ENCODE assay signal across 9 cellular contexts in genomic region chr9:97220894-97221477, GRCh38.
DNase-seq lines count a peak whose midpoint lies in the region; ATAC-seq, FAIRE-seq and TF ChIP-seq lines count a peak whose summit lies in the region.
"Had no signal": no experiment of that assay in that cellular context is flagged by ENCODE, and none has a peak within 500 bp of the region (broad histone marks: within the 10 kb centered on the region; RNA-seq: fewer than 3 reads in every experiment).

No MANE protein-coding gene starts in this region.

- H3K36me3 ChIP-seq in K562 (ENCODE audit: control insufficient read depth, insufficient read depth, low read length), result no peaks in the 10 kb centered on the region
- no peaks in the 10 kb centered on the region for H3K36me3 ChIP-seq in suprapubic skin
- H3K36me3 ChIP-seq: BLaER1 had no signal

- TF ChIP-seq EP300 in K562 (IDR thresholded peaks at IDR 0.05; ENCODE audit: low read length) (no peak), suprapubic skin (IDR thresholded peaks at IDR 0.05) (no peak)

- in situ Hi-C loops in K562 (cut with MboI), result no loop called here

- POLR2A ChIA-PET in K562 (lab: Yijun Ruan, JAX), result no interaction called here

- no peak overlapping the region for H3K27ac ChIP-seq in K562 (ENCODE audit: extremely low read depth, low read depth, low read length)
- no peak overlapping the region for H3K27ac ChIP-seq in suprapubic skin
- H3K27ac ChIP-seq: BLaER1 had no signal

- TF ChIP-seq CTCF in K562 (IDR thresholded peaks at IDR 0.05 in 2 of 3, conservative IDR thresholded peaks at IDR 0.05 in 1 of 3; ENCODE audit: insufficient read depth in 2 of 3, low read depth in 1 of 3, low read length in 3 of 3), result no peak
- no peak for TF ChIP-seq CTCF in suprapubic skin (IDR thresholded peaks at IDR 0.05)

- no peak for ATAC-seq in K562
- ATAC-seq in HG02973 (IDR thresholded peaks at IDR 0.05; ENCODE audit: unreplicated experiment), result no peak
- ATAC-seq in HG03520 (IDR thresholded peaks at IDR 0.05; ENCODE audit: unreplicated experiment), result no peak

- peaks cover 0 to 14% of the 10 kb centered on the region in 2 experiments; a peak in 2 of 5 replicates for H3K4me1 ChIP-seq in K562 (replicated peaks in 1 of 2; ENCODE audit: control insufficient read depth in 2 of 2, insufficient read depth in 2 of 2, low read length in 2 of 2)
- H3K4me1 ChIP-seq in suprapubic skin, result peaks cover 14% of the 10 kb centered on the region
- H3K4me1 ChIP-seq: BLaER1 had no signal

- intact Hi-C loops in K562 (cut with micrococcal nuclease), result no loop called here

- H3K27me3 ChIP-seq in K562 (ENCODE audit: control insufficient read depth in 2 of 2, insufficient read depth in 2 of 2, low read length in 2 of 2), result 0 out of 5 replicates have a peak, but pooled peaks cover 0 to 3% of the 10 kb centered on the region in 2 experiments
- H3K27me3 ChIP-seq in suprapubic skin, result peaks cover 49% of the 10 kb centered on the region
- H3K27me3 ChIP-seq: BLaER1 had no signal

- CTCF ChIA-PET in K562 (lab: Yijun Ruan, JAX; ENCODE audit: low intra/inter-chr PET ratio), result no interaction called here

- H2AFZ ChIP-seq in K562 (ENCODE audit: low read depth, low read length), result no peak overlapping the region

- H3K4me3 Mint-ChIP-seq in T-helper 1 cell treated with Interleukin-12 subunit alpha and Interleukin-12 subunit beta and Interleukin-4 antibody, amounts not matched to agents 30 μg/mL and 1 μg/mL, for 36 hours, result peak overlapping the region; percentile 75

- H3K79me2 ChIP-seq in K562 (ENCODE audit: control insufficient read depth, insufficient read depth, low read length), result no peaks in the 10 kb centered on the region

- H3K9ac ChIP-seq in K562 (ENCODE audit: insufficient read depth in 1 of 2, low read depth in 2 of 2, low read length in 2 of 2), result peak overlapping the region in 1 of 2 experiments; percentile 26; a peak in 1 of 4 replicates
- H3K9ac ChIP-seq: BLaER1 had no signal

- TF ChIP-seq POLR2A in K562 (conservative IDR thresholded peaks at IDR 0.05) (no peak), suprapubic skin (IDR thresholded peaks at IDR 0.05) (no peak)

- no peaks in the 10 kb centered on the region for H3K9me3 ChIP-seq in K562 (replicated peaks; ENCODE audit: control insufficient read depth, insufficient read depth, low read depth, low read length)
- H3K9me3 ChIP-seq in suprapubic skin, result no peaks in the 10 kb centered on the region

- H3K9me1 ChIP-seq in K562 (ENCODE audit: control insufficient read depth, insufficient read depth, low read length), result no peaks in the 10 kb centered on the region

- peak overlapping the region; percentile 51; the same call in 1 of the 2 replicates for H3K4me2 ChIP-seq in K562 (ENCODE audit: insufficient read depth, low read length)
- H3K4me2 ChIP-seq: BLaER1 had no signal

- H3K27me3 Mint-ChIP-seq in T-helper 1 cell treated with Interleukin-12 subunit alpha and Interleukin-12 subunit beta and Interleukin-4 antibody, amounts not matched to agents 30 μg/mL and 1 μg/mL, for 36 hours (ENCODE audit: low read depth), result peaks cover 76% of the 10 kb centered on the region

- no TSS peak for BruUV-seq in K562 (replicated peaks; lab: Mats Ljungman, UMichigan)

- peaks cover 4% of the 10 kb centered on the region for H3K4me1 Mint-ChIP-seq in T-helper 1 cell treated with Interleukin-12 subunit alpha and Interleukin-12 subunit beta and Interleukin-4 antibody, amounts not matched to agents 30 μg/mL and 1 μg/mL, for 36 hours (ENCODE audit: low read depth)

- no peaks in the 10 kb centered on the region for H3K36me3 Mint-ChIP-seq in T-helper 1 cell treated with Interleukin-12 subunit alpha and Interleukin-12 subunit beta and Interleukin-4 antibody, amounts not matched to agents 30 μg/mL and 1 μg/mL, for 36 hours (ENCODE audit: low read depth)

- TF ChIP-seq RAD21 in K562 (CRISPR knock-in tag; conservative IDR thresholded peaks at IDR 0.05 in 1 of 2, IDR thresholded peaks at IDR 0.05 in 1 of 2), result no peak

- no peaks in the 10 kb centered on the region for H3K9me3 Mint-ChIP-seq in T-helper 1 cell treated with Interleukin-12 subunit alpha and Interleukin-12 subunit beta and Interleukin-4 antibody, amounts not matched to agents 30 μg/mL and 1 μg/mL, for 36 hours

- DNase-seq in T-helper 1 cell (no peak), K562 (ENCODE audit: extremely low read depth in 1 of 4, low spot score in 3 of 4) (no peak), left kidney (ENCODE audit: low read depth, low spot score) (peak; percentile 27), suprapubic skin (ENCODE audit: low spot score in 2 of 2) (peak in 1 of 2 donors; percentile 62), midbrain (lab: John Stamatoyannopoulos, UW) (no peak)

- FAIRE-seq in K562 (lab: Jason Lieb, UNC), result no peak

- no peaks in the 10 kb centered on the region for H4K20me1 ChIP-seq in K562 (replicated peaks; ENCODE audit: control insufficient read depth, insufficient read depth, low read length)
- H4K20me1 ChIP-seq: BLaER1 had no signal

- peak overlapping the region; percentile 20; the same call in 1 of the 2 replicates for H3K4me3 ChIP-seq in K562
- H3K4me3 ChIP-seq in suprapubic skin, result peak overlapping the region; percentile 39
- H3K4me3 ChIP-seq: BLaER1 had no signal

- H3K27ac Mint-ChIP-seq in T-helper 1 cell treated with Interleukin-12 subunit alpha and Interleukin-12 subunit beta and Interleukin-4 antibody, amounts not matched to agents 30 μg/mL and 1 μg/mL, for 36 hours, result no peak overlapping the region

- 62% methylated on average over 17 of the region's 44 CpGs for WGBS in K562 (ENCODE audit: insufficient coverage, low coverage, missing lambda C conversion rate)
- 6% methylated on average over 41 of the region's 44 CpGs for WGBS in suprapubic skin

TF ChIP-seq in K562, 482 proteins besides CTCF, POLR2A, EP300 and RAD21 (continues in another document):
- TF ChIP-seq MXI1 (IDR thresholded peaks at IDR 0.05; ENCODE audit: low read depth, low read length) (no peak), ZNF511 (CRISPR knock-in tag; IDR thresholded peaks at IDR 0.05) (no peak), PREB (CRISPR knock-in tag; IDR thresholded peaks at IDR 0.05) (no peak), ZNF830 (CRISPR knock-in tag; IDR thresholded peaks at IDR 0.05) (no peak), CEBPB (tag; IDR thresholded peaks at IDR 0.05) (no peak), E4F1 (CRISPR knock-in tag; IDR thresholded peaks at IDR 0.05; ENCODE audit: borderline replicate concordance) (no peak), MAFG (tag; conservative IDR thresholded peaks at IDR 0.05) (no peak), ZBTB33 (CRISPR knock-in tag; IDR thresholded peaks at IDR 0.05) (no peak; the same call in none of the 2 replicates), ZNF316 (IDR thresholded peaks at IDR 0.05) (no peak)
